29 cellular contexts compared by ENCODE assay signal in genomic region chr18:78865056-78865598, GRCh38.
"Had no signal": no experiment of that assay in that cellular context is flagged by ENCODE, and none has a peak within 500 bp of the region (broad histone marks: within the 10 kb centered on the region; RNA-seq: fewer than 3 reads in every experiment).

No MANE protein-coding gene starts in this region.

- H3K9me3 ChIP-seq: heart right ventricle, neutrophil, psoas muscle, right lobe of liver, testis, tibial artery, upper lobe of right lung had no signal

- H3K27ac ChIP-seq: hepatocyte, neural progenitor cell, neutrophil, parathyroid adenoma, psoas muscle, right lobe of liver, testis, tibial artery, upper lobe of right lung had no signal

- H3K36me3 ChIP-seq: heart right ventricle, neural progenitor cell, neutrophil, right lobe of liver, tibial artery, upper lobe of right lung had no signal

- H3K4me3 ChIP-seq: heart right ventricle, hepatocyte, lung, neural progenitor cell, psoas muscle, right lobe of liver, smooth muscle cell, testis, tibial artery, upper lobe of right lung had no signal

- ATAC-seq: left lobe of liver; natural killer cell; psoas muscle; stimulated activated memory B cell treated with anti-CD40 and anti-IgM and Interleukin-4, amounts not matched to agents 10 μg/mL and 1 μg/mL and 100 μg/mL, for 72 hours; stimulated activated naive CD8-positive, alpha-beta T cell treated with anti-CD3 and anti-CD28 coated beads, Interleukin-15, amount 100 ng/mL, for 72 hours had no signal

- DNase-seq: heart right ventricle; kidney glomerular epithelial cell; left cardiac atrium; mesendoderm; naive B cell; natural killer cell; nephron progenitor cell; occipital lobe; psoas muscle; right lobe of liver; stimulated activated CD4-positive, alpha-beta T cell treated with anti-CD3 and anti-CD28 coated beads, Interleukin-1b, Interleukin-23, amount 100 ng/mL, for 48 hours; stimulated activated CD4-positive, alpha-beta T cell treated with anti-CD3 and anti-CD28 coated beads, Interleukin-2, amount 100 ng/mL, for 48 hours; stimulated activated CD4-positive, alpha-beta T cell treated with anti-CD3 and anti-CD28 coated beads, Interleukin-4, amount 100 ng/mL, for 4 hours; stimulated activated CD8-positive, alpha-beta memory T cell treated with anti-CD3 and anti-CD28 coated beads, Interleukin-4, amount 100 ng/mL, for 48 hours; stimulated activated naive CD4-positive, alpha-beta T cell treated with Interleukin-2 at 50 U/mL for 16 hours; stimulated activated naive CD8-positive, alpha-beta T cell treated with anti-CD3 and anti-CD28 coated beads, Interleukin-15, amount 100 ng/mL, for 72 hours; substantia nigra; testis; tibial artery; trophoblast cell; upper lobe of right lung had no signal

- H3K4me1 ChIP-seq: parathyroid adenoma, psoas muscle, right lobe of liver, testis, tibial artery, upper lobe of right lung had no signal

- H3K27me3 ChIP-seq: hepatocyte, neural progenitor cell, right lobe of liver, testis had no signal
